ENCODE assay signal across 12 cellular contexts in the genomic region with DNA sequence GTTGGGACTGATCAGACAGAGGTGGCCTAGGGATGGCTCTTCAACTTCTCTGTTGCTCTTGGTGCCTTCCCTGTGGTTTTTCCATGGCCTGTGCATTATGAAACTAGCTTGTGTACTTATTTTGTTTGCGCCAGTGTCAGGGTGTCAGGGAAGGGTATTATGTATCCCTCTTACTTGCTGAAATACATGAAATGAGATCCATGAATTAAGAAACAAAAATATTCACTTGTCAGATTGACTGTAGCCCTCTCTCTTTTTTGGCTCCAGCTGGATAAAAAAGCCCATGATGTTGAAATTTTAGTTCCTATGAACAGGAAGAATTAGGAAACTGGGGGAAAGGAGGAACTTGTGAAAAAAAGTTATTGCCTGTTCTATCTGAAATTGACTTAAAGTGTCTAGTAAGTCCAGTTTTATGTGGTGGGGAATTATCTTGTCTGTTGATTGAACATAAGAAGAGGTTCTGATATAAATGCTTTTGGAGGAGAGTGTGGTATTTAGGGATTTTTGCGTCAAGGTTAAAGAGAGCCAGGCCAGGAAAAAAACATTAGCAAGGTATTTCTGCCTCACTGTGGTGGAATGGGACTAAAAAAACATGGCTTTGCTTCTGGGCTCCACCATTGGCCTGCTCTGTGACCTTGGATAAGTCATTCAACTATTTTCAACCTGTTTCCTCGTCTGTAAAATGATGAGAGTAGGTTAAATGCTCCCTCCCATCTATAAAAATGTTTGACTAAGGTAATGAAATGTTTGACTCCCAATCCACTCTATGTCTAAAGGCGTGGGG. TPM values are rescaled to one million over a fixed set of nuclear protein-coding genes. Genes with fewer than 3 reads are reported as not detected.
DNase-seq lines count a peak whose midpoint lies in the region; ATAC-seq and FAIRE-seq lines count a peak whose summit lies in the region.
"Had no signal": no experiment of that assay in that cellular context is flagged by ENCODE, and none has a peak within 500 bp of the region (broad histone marks: within the 10 kb centered on the region; RNA-seq: fewer than 3 reads in every experiment).

No MANE protein-coding gene starts in this region.

- H3K4me1 Mint-ChIP-seq in activated naive CD8-positive, alpha-beta T cell (ENCODE audit: low read depth) = peaks cover 84% of the 10 kb centered on the region

- peaks cover 8% of the 10 kb centered on the region for H3K36me3 Mint-ChIP-seq in activated naive CD8-positive, alpha-beta T cell

- peaks cover 14% of the 10 kb centered on the region for H3K36me3 ChIP-seq in iPS-15b (ENCODE audit: control insufficient read depth, insufficient read depth, low read length)
- peaks cover 3 to 5% of the 10 kb centered on the region in 2 donors for H3K36me3 ChIP-seq in small intestine (ENCODE audit: control insufficient read depth in 2 of 2, insufficient read depth in 2 of 2, low read length in 2 of 2)

- H3K9me3 ChIP-seq in iPS-15b (ENCODE audit: control insufficient read depth, insufficient read depth, low read length) (no peaks in the 10 kb centered on the region), small intestine (ENCODE audit: control insufficient read depth, low read depth) (no peaks in the 10 kb centered on the region)

- peaks cover 3% of the 10 kb centered on the region for H3K9me3 Mint-ChIP-seq in activated naive CD8-positive, alpha-beta T cell (ENCODE audit: low read depth)

- DNase-seq in SIG-M5 treated with dmso at 0.1 percent for 504 hours (lab: John Stamatoyannopoulos, UW; ENCODE audit: unreplicated experiment) (peak; percentile 15), SIG-M5 (lab: John Stamatoyannopoulos, UW) (no peak), small intestine (no peak), activated gamma-delta T cell treated with Interleukin-2 at 50 U/mL for 16 hours (no peak), NOMO-1 (lab: John Stamatoyannopoulos, UW; ENCODE audit: unreplicated experiment in 2 of 2) (no peak)
- DNase-seq: activated CD8-positive, alpha-beta memory T cell treated with anti-CD3 and anti-CD28 coated beads for 24 hours had no signal

- H3K9ac ChIP-seq in iPS-15b (ENCODE audit: low read depth, low read length) = peak overlapping the region; percentile 28

- no peak for FAIRE-seq in small intestine (lab: Jason Lieb, UNC)
- FAIRE-seq: endometrium, GM12892 had no signal

- ATAC-seq in HG03135 (IDR thresholded peaks at IDR 0.05; ENCODE audit: unreplicated experiment) = no peak
- ATAC-seq: HCT116 had no signal

- peak overlapping the region; percentile 94 for H3K27ac Mint-ChIP-seq in activated naive CD8-positive, alpha-beta T cell

- H3K27ac ChIP-seq in small intestine (ENCODE audit: low read depth in 1 of 2, low read length in 1 of 2) = peak overlapping the region; percentile 26 to 37

- no peak overlapping the region for H3K4me3 Mint-ChIP-seq in activated naive CD8-positive, alpha-beta T cell

- H3K27me3 ChIP-seq in iPS-15b (ENCODE audit: control insufficient read depth, insufficient read depth, low read length) = no peaks in the 10 kb centered on the region
- no peaks in the 10 kb centered on the region for H3K27me3 ChIP-seq in small intestine (ENCODE audit: control insufficient read depth in 2 of 2, insufficient read depth in 2 of 2, low read length in 2 of 2)

- H3K27me3 Mint-ChIP-seq in activated naive CD8-positive, alpha-beta T cell = no peaks in the 10 kb centered on the region

- H3K4me3 ChIP-seq in iPS-15b (ENCODE audit: low read depth, low read length) = peak overlapping the region; percentile 14
- H3K4me3 ChIP-seq in small intestine (ENCODE audit: low read depth in 1 of 2, low read length in 2 of 2) = no peak overlapping the region

- WGBS in small intestine, 3 donors = 62 to 85% (median 83%) methylated on average over 4 of the region's 4 CpGs

- H3K4me1 ChIP-seq in iPS-15b (ENCODE audit: control insufficient read depth, insufficient read depth, low read length) (peaks cover 49% of the 10 kb centered on the region), small intestine (ENCODE audit: control insufficient read depth in 2 of 2, insufficient read depth in 1 of 2, low read depth in 1 of 2, low read length in 1 of 2) (peaks cover 3 to 6% of the 10 kb centered on the region in 2 donors)

RNA-seq across cellular contexts. Expression of gene UGP2, which starts 12.0 kb away (rescaled TPM):
- polyA plus RNA-seq in small intestine = 100 to 1,000 TPM in 2 of 3 donors, 10 to 100 TPM in 1; 73.8 to 156 (median 120) TPM
